Comparison of ENCODE assay signal across 12 cellular contexts in genomic region chr13:91785435-91786137, GRCh38.
A peak's percentile ranks its signal among the peaks of the same experiment; 100 is the strongest.
DNase-seq lines count a peak whose midpoint lies in the region; ATAC-seq and TF ChIP-seq lines count a peak whose summit lies in the region.
"Had no signal": no experiment of that assay in that cellular context is flagged by ENCODE, and none has a peak within 500 bp of the region (broad histone marks: within the 10 kb centered on the region; RNA-seq: fewer than 3 reads in every experiment).

No MANE protein-coding gene starts in this region.

- H3K27ac ChIP-seq in body of pancreas, result no peak overlapping the region
- H3K27ac ChIP-seq: ascending aorta, thyroid gland had no signal

- no peaks in the 10 kb centered on the region for H3K4me1 ChIP-seq in body of pancreas
- H3K4me1 ChIP-seq: ascending aorta, thyroid gland had no signal

- ATAC-seq in GM19463 (IDR thresholded peaks at IDR 0.05; ENCODE audit: unreplicated experiment) (peak; percentile 92), HG02840 (IDR thresholded peaks at IDR 0.05; ENCODE audit: low FRiP score, unreplicated experiment) (peak; percentile 67), HG03565 (IDR thresholded peaks at IDR 0.05; ENCODE audit: unreplicated experiment) (peak; percentile 90), body of pancreas (no peak)

- 60 to 66% methylated on average over 5 of the region's 5 CpGs for WGBS in body of pancreas, 2 donors

- DNase-seq in D341Med (ENCODE audit: low spot score) (peak; percentile 62), body of pancreas (no peak), islet precursor cell (no peak)
- no peak for DNase-seq in stimulated activated CD4-positive, alpha-beta T cell treated with anti-CD3 and anti-CD28 coated beads, Interleukin-4, amount 100 ng/mL, for 4 hours
- no peak for DNase-seq in activated CD4-positive, alpha-beta T cell treated with anti-CD3 and anti-CD28 coated beads for 4 hours
- DNase-seq: DMS53; effector memory CD4-positive, alpha-beta T cell; thyroid gland had no signal

- no peaks in the 10 kb centered on the region for H3K27me3 ChIP-seq in body of pancreas
- H3K27me3 ChIP-seq: ascending aorta, thyroid gland had no signal

- H3K4me3 ChIP-seq in body of pancreas, result no peak overlapping the region
- H3K4me3 ChIP-seq: ascending aorta, thyroid gland had no signal

- no peak for TF ChIP-seq POLR2A in body of pancreas (IDR thresholded peaks at IDR 0.05)

- no peak for TF ChIP-seq CTCF in body of pancreas (IDR thresholded peaks at IDR 0.05)

- no peaks in the 10 kb centered on the region for H3K36me3 ChIP-seq in body of pancreas (replicated peaks in 1 of 2; ENCODE audit: insufficient read depth in 1 of 2, low read depth in 2 of 2)
- H3K36me3 ChIP-seq: ascending aorta, thyroid gland had no signal

- intact Hi-C loops in body of pancreas (cut with DNase I), result no loop called here

- no peaks in the 10 kb centered on the region for H3K9me3 ChIP-seq in body of pancreas
- H3K9me3 ChIP-seq: ascending aorta, thyroid gland had no signal
